In the genomic region with DNA sequence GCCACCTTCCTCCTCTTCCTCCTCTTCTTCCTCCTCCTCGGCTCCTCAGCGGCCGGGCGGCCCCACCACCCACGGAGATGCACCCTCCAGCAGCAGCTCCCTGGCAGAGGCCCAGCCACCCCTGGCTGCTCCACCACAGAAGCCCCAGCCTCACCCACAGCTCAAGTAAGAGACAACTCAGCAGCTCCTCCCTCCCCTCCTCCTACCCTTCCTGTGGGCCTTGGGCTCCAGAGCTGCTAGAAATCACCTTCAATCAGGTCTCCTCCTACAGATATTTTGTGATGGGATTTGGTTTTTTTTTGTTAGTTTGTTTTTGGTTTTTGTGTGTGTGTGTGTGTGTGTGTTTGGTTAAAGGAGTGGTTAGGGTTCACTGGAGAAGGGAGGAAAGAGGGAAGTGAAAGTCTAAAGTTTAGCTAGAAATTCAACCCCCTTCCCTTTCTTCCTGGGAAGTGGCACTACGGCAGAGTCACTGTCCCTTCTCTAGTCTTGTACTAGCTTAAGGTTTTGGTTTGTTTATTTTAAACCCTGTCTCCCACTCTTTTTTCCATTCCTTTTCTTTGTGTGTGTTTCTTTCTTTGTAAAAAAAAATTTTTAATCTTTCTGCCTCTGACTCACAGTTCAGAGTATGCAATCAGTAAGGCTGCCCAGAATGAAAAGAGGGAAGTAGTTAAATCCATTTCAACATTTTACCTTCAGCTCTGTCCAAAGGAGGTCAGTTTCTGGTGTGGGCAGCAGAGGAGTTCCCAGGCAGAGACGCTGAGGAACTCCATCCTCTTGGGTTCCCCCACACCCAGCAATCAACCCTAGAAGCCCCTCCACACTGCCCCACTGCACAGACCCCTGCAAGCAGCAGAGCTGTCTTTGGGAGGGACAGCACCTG, we compare ENCODE assay signal across 8 cellular contexts. TPM values are rescaled to one million over a fixed set of nuclear protein-coding genes. Genes with fewer than 3 reads are reported as not detected.
A peak's percentile ranks its signal among the peaks of the same experiment; 100 is the strongest.
DNase-seq lines count a peak whose midpoint lies in the region; ATAC-seq and TF ChIP-seq lines count a peak whose summit lies in the region.

No MANE protein-coding gene starts in this region.

- CTCF ChIA-PET in Panc1 (lab: Charles Lee), result no interaction called here

- BruUV-seq in Panc1 (replicated peaks; lab: Mats Ljungman, UMichigan), result no TSS peak

- in situ Hi-C loops in Panc1 (cut with HindIII; ENCODE audit: low pct_unique_long_range_greater_than_20kb, low sequenced_read_pairs), result no loop called here

- intact Hi-C loops in Panc1 (cut with micrococcal nuclease; ENCODE audit: unreplicated experiment) (no loop called here), breast epithelium (cut with DNase I; ENCODE audit: low total_unique reads) (no loop called here), thyroid gland (cut with DNase I) (no loop called here)

- no peak for TF ChIP-seq POLR2A in breast epithelium (IDR thresholded peaks at IDR 0.05)
- peak in 1 of 2 donors; percentile 35 for TF ChIP-seq POLR2A in thyroid gland (IDR thresholded peaks at IDR 0.05)

- WGBS in thyroid gland, 2 donors, result 17 to 25% methylated on average over 7 of the region's 7 CpGs

- no peaks in the 10 kb centered on the region for H3K9me3 ChIP-seq in Panc1 (ENCODE audit: control insufficient read depth, insufficient read depth, low read depth, low read length)
- no peaks in the 10 kb centered on the region for H3K9me3 ChIP-seq in breast epithelium
- no peaks in the 10 kb centered on the region for H3K9me3 ChIP-seq in mucosa of stomach (ENCODE audit: control insufficient read depth, low read length)
- H3K9me3 ChIP-seq in thyroid gland, result no peaks in the 10 kb centered on the region

- H3K27me3 ChIP-seq in Panc1 (ENCODE audit: control insufficient read depth, insufficient read depth, low read length) (no peaks in the 10 kb centered on the region), breast epithelium (no peaks in the 10 kb centered on the region), mucosa of stomach (ENCODE audit: control insufficient read depth, insufficient read depth, low read length) (no peaks in the 10 kb centered on the region), thyroid gland (no peaks in the 10 kb centered on the region)

- ATAC-seq in GM18511 (IDR thresholded peaks at IDR 0.05; ENCODE audit: unreplicated experiment) (peak; percentile 82), HG02759 (IDR thresholded peaks at IDR 0.05; ENCODE audit: unreplicated experiment) (peak; percentile 83), Panc1 (no peak), GM18873 (IDR thresholded peaks at IDR 0.05; ENCODE audit: low FRiP score, unreplicated experiment) (no peak)

- H3K4me1 ChIP-seq in Panc1 (ENCODE audit: control insufficient read depth, insufficient read depth, low read length) (0 out of 2 replicates have a peak, but pooled peaks cover 5% of the 10 kb centered on the region), breast epithelium (peaks cover 0 to 4% of the 10 kb centered on the region in 2 donors), mucosa of stomach (ENCODE audit: control insufficient read depth, insufficient read depth, low read length) (peaks cover 36% of the 10 kb centered on the region), thyroid gland (peaks cover 33 to 49% of the 10 kb centered on the region in 2 donors)

- POLR2A ChIA-PET in Panc1 (lab: Charles Lee), result interaction anchor here (0.6 to 0.7 kb wide), 4 partner anchors 10 to 439 kb away, joined by 3 to 7 read pairs (median 4); no protein-coding TSS in a partner anchor

- TF ChIP-seq CTCF in Panc1 (IDR thresholded peaks at IDR 0.05) (no peak), breast epithelium (IDR thresholded peaks at IDR 0.05) (no peak), thyroid gland (IDR thresholded peaks at IDR 0.05) (no peak)

- H3K9ac ChIP-seq in mucosa of stomach (ENCODE audit: low read length), result peak overlapping the region; percentile 49

- no peak for DNase-seq in Panc1 (ENCODE audit: low read depth, low spot score)
- DNase-seq in breast epithelium (ENCODE audit: low spot score in 2 of 2), result no peak
- DNase-seq in thyroid gland, result peak; percentile 64 to 68
- DNase-seq in NCI-H1048 (lab: John Stamatoyannopoulos, UW), result no peak

- H3K36me3 ChIP-seq in Panc1 (ENCODE audit: control insufficient read depth, insufficient read depth, low read length) (no peaks in the 10 kb centered on the region), breast epithelium (no peaks in the 10 kb centered on the region), mucosa of stomach (ENCODE audit: control insufficient read depth, insufficient read depth, low read length) (no peaks in the 10 kb centered on the region), thyroid gland (no peaks in the 10 kb centered on the region)

- H3K27ac ChIP-seq in Panc1 (ENCODE audit: low read length) (peak overlapping the region; percentile 11; the same call in 1 of the 2 replicates), breast epithelium (peak overlapping the region; percentile 64 to 80), thyroid gland (peak overlapping the region; percentile 83 to 95 (median 85))

- H3K4me3 ChIP-seq in Panc1 (ENCODE audit: low read depth in 2 of 2, low read length in 2 of 2) (no peak overlapping the region), breast epithelium (no peak overlapping the region), mucosa of stomach (ENCODE audit: low read length) (no peak overlapping the region), thyroid gland (replicated peaks in 1 of 3) (no peak overlapping the region)

RNA-seq across cellular contexts. Expression of gene TIMP4, which starts 29.0 kb away (rescaled TPM):
- total RNA-seq in Panc1 (2021; ENCODE audit: unreplicated experiment) (not detected), breast epithelium (100 to 1,000 TPM in 1 of 3 donors, 10 to 100 TPM in 2; 27.4 to 170 (median 46.9) TPM), thyroid gland (10 to 100 TPM; 25.4 to 35.3 (median 32.6) TPM)
- not detected for polyA plus RNA-seq in Panc1 (2012; ENCODE audit: insufficient read length)

Comparison
In these comparisons a context has a peak if more than half of its experiments do, and no peak if none do; other contexts are left out.
1. ATAC-seq: peak in GM18511 (single experiment) and HG02759 (single experiment); none in Panc1 (single experiment) and GM18873 (single experiment).
2. DNase-seq: peak in thyroid gland (2 of 2); none in Panc1 (single experiment), breast epithelium (0 of 2) and NCI-H1048 (single experiment).
3. H3K27ac ChIP-seq: peak in every context shown above with its lines; median percentile 85 in thyroid gland; 72 in breast epithelium; 11 in Panc1.
4. RNA of gene TIMP4, which starts 29.0 kb away (total RNA-seq): 27.4 to 170 TPM in breast epithelium and 25.4 to 35.3 TPM in thyroid gland; not detected in Panc1 (single experiment); every median in the first group is over 10 times any median in the second.